In the genomic region with DNA sequence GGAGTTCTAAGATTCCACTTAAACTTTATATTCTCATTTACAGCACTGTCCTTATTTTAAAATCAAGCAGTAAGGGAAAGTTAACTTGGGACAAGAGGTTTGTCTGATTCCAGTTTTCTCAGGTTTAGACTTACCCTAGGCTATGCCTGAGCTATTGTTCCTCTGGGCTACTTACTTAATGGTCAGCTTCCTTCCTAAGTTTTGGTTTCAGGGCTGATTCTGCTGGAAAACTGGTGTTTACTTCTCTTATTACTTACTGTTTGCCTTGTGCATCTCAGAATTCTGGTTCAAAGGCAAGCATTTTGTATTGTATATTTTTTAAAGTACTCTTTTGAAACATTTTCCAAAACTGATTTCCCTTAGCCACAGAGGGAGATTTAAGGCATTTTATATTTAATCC, we compare ENCODE assay signal across 20 cellular contexts.
DNase-seq lines count a peak whose midpoint lies in the region; ATAC-seq and TF ChIP-seq lines count a peak whose summit lies in the region.
"Had no signal": no experiment of that assay in that cellular context is flagged by ENCODE, and none has a peak within 500 bp of the region (broad histone marks: within the 10 kb centered on the region; RNA-seq: fewer than 3 reads in every experiment).

No MANE protein-coding gene starts in this region.

- peak overlapping the region; percentile 11 for H3K27ac ChIP-seq in AG04450 (ENCODE audit: low read depth, low read length)
- H3K27ac ChIP-seq in PC-3 (ENCODE audit: low read length), result peak overlapping the region; percentile 92
- H3K27ac ChIP-seq: VCaP had no signal

- no peak for DNase-seq in AG04450 (ENCODE audit: low read depth, low spot score)
- peak; percentile 51 for DNase-seq in PC-3
- peak; percentile 37 for DNase-seq in fibroblast of gingiva (ENCODE audit: low read depth)
- DNase-seq in osteocyte (ENCODE audit: extremely low spot score, unreplicated experiment), result no peak
- DNase-seq in SIG-M5 (lab: John Stamatoyannopoulos, UW), result no peak
- no peak for DNase-seq in NCI-H146 treated with DMSO at 0.1 percent for 48 hours (lab: John Stamatoyannopoulos, UW; ENCODE audit: unreplicated experiment)
- DNase-seq in nucleus accumbens (lab: John Stamatoyannopoulos, UW), result no peak
- no peak for DNase-seq in stimulated activated CD4-positive, alpha-beta T cell treated with anti-CD3 and anti-CD28 coated beads, Interleukin-4, amount 100 ng/mL, for 4 hours
- DNase-seq: activated CD4-positive, alpha-beta T cell treated with anti-CD3 and anti-CD28 coated beads, Interleukin-2, amount 50 U/mL, for 48 hours; activated T-cell treated with anti-CD3 and anti-CD28 coated beads, Interleukin-2, amount 50 U/mL, for 24 hours; glutamatergic neuron; HCEC 1CT; immature natural killer cell; naive thymus-derived CD8-positive, alpha-beta T cell; NCI-H2029; NCI-H446; trophoblast cell had no signal

- H3K27me3 ChIP-seq in AG04450 (ENCODE audit: control insufficient read depth, insufficient read depth, low read length) (no peaks in the 10 kb centered on the region), PC-3 (ENCODE audit: low read length) (no peaks in the 10 kb centered on the region)

- H3K27ac Mint-ChIP-seq in osteocyte (ENCODE audit: unreplicated experiment), result peak overlapping the region; percentile 45
- H3K27ac Mint-ChIP-seq: activated naive CD4-positive, alpha-beta T cell treated with anti-CD3 and anti-CD28 coated beads, Interleukin-2, amount 50 U/mL, for 24 hours; activated T-cell treated with anti-CD3 and anti-CD28 coated beads, Interleukin-2, amount 50 U/mL, for 24 hours had no signal

- H3K4me1 ChIP-seq in PC-3 (ENCODE audit: insufficient read depth, low read length), result peaks cover 61% of the 10 kb centered on the region

- H2AFZ ChIP-seq in PC-3 (ENCODE audit: low read length), result no peak overlapping the region

- H3K9me3 ChIP-seq in AG04450 (ENCODE audit: control insufficient read depth, insufficient read depth, low read length) (no peaks in the 10 kb centered on the region), PC-3 (ENCODE audit: low read length) (no peaks in the 10 kb centered on the region)

- H3K27me3 Mint-ChIP-seq in osteocyte (ENCODE audit: unreplicated experiment), result no peaks in the 10 kb centered on the region
- H3K27me3 Mint-ChIP-seq: activated naive CD4-positive, alpha-beta T cell treated with anti-CD3 and anti-CD28 coated beads, Interleukin-2, amount 50 U/mL, for 24 hours; activated T-cell treated with anti-CD3 and anti-CD28 coated beads, Interleukin-2, amount 50 U/mL, for 24 hours; naive thymus-derived CD8-positive, alpha-beta T cell had no signal

- intact Hi-C loops in PC-3 (cut with micrococcal nuclease), result loop anchor here (1.0 to 2.0 kb wide), 2 partner anchors 21 to 117 kb away; no protein-coding TSS in a partner anchor

- H3K9me3 Mint-ChIP-seq in osteocyte (ENCODE audit: unreplicated experiment), result no peaks in the 10 kb centered on the region
- H3K9me3 Mint-ChIP-seq: activated naive CD4-positive, alpha-beta T cell treated with anti-CD3 and anti-CD28 coated beads, Interleukin-2, amount 50 U/mL, for 24 hours; activated T-cell treated with anti-CD3 and anti-CD28 coated beads, Interleukin-2, amount 50 U/mL, for 24 hours; immature natural killer cell had no signal

- BruUV-seq in PC-3 (replicated peaks; lab: Mats Ljungman, UMichigan), result no TSS peak

- H3F3A ChIP-seq in PC-3 (ENCODE audit: low read length, unreplicated experiment), result no peaks in the 10 kb centered on the region

- peak overlapping the region; percentile 41 for H3K9ac ChIP-seq in PC-3 (ENCODE audit: low read length)

- no peaks in the 10 kb centered on the region for H3K79me2 ChIP-seq in PC-3 (ENCODE audit: low read length)

- peaks cover 70% of the 10 kb centered on the region for H3K4me1 Mint-ChIP-seq in osteocyte (ENCODE audit: unreplicated experiment)

- H3K4me2 ChIP-seq in PC-3 (ENCODE audit: low read length), result peak overlapping the region; percentile 65; the same call in 1 of the 2 replicates

- peaks cover 9% of the 10 kb centered on the region for H3K36me3 Mint-ChIP-seq in osteocyte (ENCODE audit: unreplicated experiment)

- H3K4me3 ChIP-seq in AG04450 (ENCODE audit: low read depth, low read length), result no peak overlapping the region
- no peak overlapping the region for H3K4me3 ChIP-seq in PC-3 (ENCODE audit: low read length)
- H3K4me3 ChIP-seq: K562 had no signal

- ATAC-seq in PC-3, result peak; percentile 54
- ATAC-seq: K562; naive thymus-derived CD8-positive, alpha-beta T cell had no signal

- H3K4me3 Mint-ChIP-seq in osteocyte (ENCODE audit: unreplicated experiment), result no peak overlapping the region
- H3K4me3 Mint-ChIP-seq: activated naive CD4-positive, alpha-beta T cell treated with anti-CD3 and anti-CD28 coated beads, Interleukin-2, amount 50 U/mL, for 24 hours; activated T-cell treated with anti-CD3 and anti-CD28 coated beads, Interleukin-2, amount 50 U/mL, for 24 hours; immature natural killer cell; naive thymus-derived CD8-positive, alpha-beta T cell had no signal

- POLR2A ChIA-PET in AG04450 (lab: Yijun Ruan, JAX) (interaction anchor here (0.9 kb wide), 1 partner anchor 8 kb away, joined by 3 read pairs; no protein-coding TSS in a partner anchor), PC-3 (lab: Charles Lee; ENCODE audit: unreplicated experiment) (interaction anchor here (0.7 to 0.8 kb wide), 2 partner anchors 9 to 23 kb away, joined by 3 to 5 read pairs; no protein-coding TSS in a partner anchor)

- CTCF ChIA-PET in AG04450 (lab: Charles Lee), result no interaction called here
- CTCF ChIA-PET in PC-3 (lab: Charles Lee), result no interaction called here

- H3K9me2 ChIP-seq in PC-3 (replicated peaks; ENCODE audit: low read length), result no peaks in the 10 kb centered on the region

- peaks cover 10% of the 10 kb centered on the region; the same call in 1 of the 2 replicates for H3K36me3 ChIP-seq in PC-3 (ENCODE audit: low read depth, low read length)

- no peaks in the 10 kb centered on the region for H4K20me1 ChIP-seq in PC-3 (ENCODE audit: low read length)

- no peak for TF ChIP-seq CTCF in AG04450 (IDR thresholded peaks at IDR 0.05; ENCODE audit: low read depth, low read length)
- no peak for TF ChIP-seq CTCF in PC-3 (conservative IDR thresholded peaks at IDR 0.05; ENCODE audit: low read depth, low read length)
- TF ChIP-seq CTCF in osteocyte (IDR thresholded peaks at IDR 0.05), result no peak

Comparison
In these comparisons a context has a peak if more than half of its experiments do, and no peak if none do; other contexts are left out.
1. DNase-seq: peak in PC-3 (single experiment) and fibroblast of gingiva (single experiment); none in AG04450 (single experiment), osteocyte (single experiment), SIG-M5 (single experiment), NCI-H146 treated with DMSO at 0.1 percent for 48 hours (single experiment), nucleus accumbens (0 of 56) and stimulated activated CD4-positive, alpha-beta T cell treated with anti-CD3 and anti-CD28 coated beads, Interleukin-4, amount 100 ng/mL, for 4 hours (0 of 2).